Comparison of ENCODE assay signal across 34 cellular contexts in genomic region chr14:24693941-24694507, GRCh38.
A peak's percentile ranks its signal among the peaks of the same experiment; 100 is the strongest.
DNase-seq lines count a peak whose midpoint lies in the region; ATAC-seq and TF ChIP-seq lines count a peak whose summit lies in the region.
"Had no signal": no experiment of that assay in that cellular context is flagged by ENCODE, and none has a peak within 500 bp of the region (broad histone marks: within the 10 kb centered on the region; RNA-seq: fewer than 3 reads in every experiment).

No MANE protein-coding gene starts in this region.

- H3K9me3 ChIP-seq in CD8-positive, alpha-beta memory T cell (ENCODE audit: low read length): no peaks in the 10 kb centered on the region
- H3K9me3 ChIP-seq in A673 (ENCODE audit: low read depth, low read length, poor library complexity, severe bottlenecking): no peaks in the 10 kb centered on the region
- H3K9me3 ChIP-seq: esophagus squamous epithelium, psoas muscle had no signal

- no peaks in the 10 kb centered on the region for H3K9me3 Mint-ChIP-seq in activated T-cell treated with anti-CD3 and anti-CD28 coated beads, Interleukin-2, amount 50 U/mL, for 72 hours
- no peaks in the 10 kb centered on the region for H3K9me3 Mint-ChIP-seq in CD8-positive, alpha-beta memory T cell
- no peaks in the 10 kb centered on the region for H3K9me3 Mint-ChIP-seq in activated T-helper 1 cell treated with anti-CD3 and anti-CD28 coated beads, Interleukin-12 subunit alpha, Interleukin-12 subunit beta, Interleukin-2, Interleukin-4 antibody, amounts not matched to agents 30 ng/mL and 10 ng/mL and 1 ng/mL, durations not matched to agents 14 hours and 24 hours and 36 hours
- H3K9me3 Mint-ChIP-seq: activated naive CD4-positive, alpha-beta T cell treated with anti-CD3 and anti-CD28 coated beads, Interleukin-2, amount 50 U/mL, for 24 hours; mesothelial cell of epicardium; naive B cell had no signal

- H3K18ac ChIP-seq in mesendoderm (ENCODE audit: low read length): no peak overlapping the region

- no TSS peak for BruUV-seq in A673 (replicated peaks; lab: Mats Ljungman, UMichigan)

- H3K27ac Mint-ChIP-seq in activated T-cell treated with anti-CD3 and anti-CD28 coated beads, Interleukin-2, amount 50 U/mL, for 72 hours: peak overlapping the region; percentile 76
- H3K27ac Mint-ChIP-seq in CD8-positive, alpha-beta memory T cell: peak overlapping the region in 6 of 8 donors; percentile 43 to 91 (median 78)
- peak overlapping the region; percentile 87 for H3K27ac Mint-ChIP-seq in activated T-helper 1 cell treated with anti-CD3 and anti-CD28 coated beads, Interleukin-12 subunit alpha, Interleukin-12 subunit beta, Interleukin-2, Interleukin-4 antibody, amounts not matched to agents 30 ng/mL and 10 ng/mL and 1 ng/mL, durations not matched to agents 14 hours and 24 hours and 36 hours
- H3K27ac Mint-ChIP-seq: activated CD8-positive, alpha-beta memory T cell treated with anti-CD3 and anti-CD28 coated beads, Interleukin-2, amount 10 ng/mL, durations not matched to agents 7 days and 5 days; activated naive CD4-positive, alpha-beta T cell treated with anti-CD3 and anti-CD28 coated beads, Interleukin-2, amount 50 U/mL, for 24 hours; mesothelial cell of epicardium had no signal

- H3K4ac ChIP-seq in mesendoderm (ENCODE audit: low read depth, low read length): no peak overlapping the region

- DNase-seq in activated T-cell treated with anti-CD3 and anti-CD28 coated beads, Interleukin-2, amount 50 U/mL, for 72 hours: no peak
- no peak for DNase-seq in activated T-cell treated with anti-CD3 and anti-CD28 coated beads, Interleukin-2, amount 50 U/mL, for 48 hours
- DNase-seq in CD8-positive, alpha-beta memory T cell: no peak
- DNase-seq in activated T-helper 1 cell treated with anti-CD3 and anti-CD28 coated beads, Interleukin-12 subunit alpha, Interleukin-12 subunit beta, Interleukin-2, Interleukin-4 antibody, amounts not matched to agents 30 ng/mL and 10 ng/mL and 1 ng/mL, durations not matched to agents 14 hours and 24 hours and 36 hours (ENCODE audit: low spot score): no peak
- DNase-seq in mesendoderm (no peak), A673 (ENCODE audit: low spot score) (no peak), NCI-H526 treated with DMSO at 0.1 percent for 48 hours (lab: John Stamatoyannopoulos, UW) (no peak), hippocampal formation (lab: John Stamatoyannopoulos, UW) (no peak)
- DNase-seq: aorta; COR-L47; DMS53; effector memory CD4-positive, alpha-beta T cell; esophagus squamous epithelium; foreskin keratinocyte; HCEC 1CT; head of caudate nucleus; KBM-7; MM.1S; naive B cell; NCI-H2029; NCI-H345; NCI-H748 treated with DMSO at 0.1 percent for 48 hours; psoas muscle; Right ventricle myocardium superior; stimulated activated CD4-positive, alpha-beta T cell treated with anti-CD3 and anti-CD28 coated beads, Interleukin-15, amount 100 ng/mL, for 24 hours; stimulated activated CD4-positive, alpha-beta T cell treated with anti-CD3 and anti-CD28 coated beads, Interleukin-4, amount 100 ng/mL, for 4 hours; substantia nigra; trophoblast cell had no signal

- no peak for TF ChIP-seq CTCF in A673 (conservative IDR thresholded peaks at IDR 0.05; ENCODE audit: low read depth, low read length)

- peaks cover 5% of the 10 kb centered on the region for H3K27me3 Mint-ChIP-seq in activated T-cell treated with anti-CD3 and anti-CD28 coated beads, Interleukin-2, amount 50 U/mL, for 72 hours (ENCODE audit: low read depth)
- no peaks in the 10 kb centered on the region for H3K27me3 Mint-ChIP-seq in CD8-positive, alpha-beta memory T cell
- peaks cover 2% of the 10 kb centered on the region for H3K27me3 Mint-ChIP-seq in activated T-helper 1 cell treated with anti-CD3 and anti-CD28 coated beads, Interleukin-12 subunit alpha, Interleukin-12 subunit beta, Interleukin-2, Interleukin-4 antibody, amounts not matched to agents 30 ng/mL and 10 ng/mL and 1 ng/mL, durations not matched to agents 14 hours and 24 hours and 36 hours (ENCODE audit: insufficient read depth)
- H3K27me3 Mint-ChIP-seq: activated CD8-positive, alpha-beta memory T cell treated with anti-CD3 and anti-CD28 coated beads, Interleukin-2, amount 10 ng/mL, durations not matched to agents 7 days and 5 days; activated naive CD4-positive, alpha-beta T cell treated with anti-CD3 and anti-CD28 coated beads, Interleukin-2, amount 50 U/mL, for 24 hours; naive B cell had no signal

- H3K36me3 Mint-ChIP-seq in activated T-cell treated with anti-CD3 and anti-CD28 coated beads, Interleukin-2, amount 50 U/mL, for 72 hours (ENCODE audit: insufficient read depth in 2 of 2): no peaks in the 10 kb centered on the region
- no peaks in the 10 kb centered on the region for H3K36me3 Mint-ChIP-seq in CD8-positive, alpha-beta memory T cell
- peaks cover 2% of the 10 kb centered on the region for H3K36me3 Mint-ChIP-seq in activated T-helper 1 cell treated with anti-CD3 and anti-CD28 coated beads, Interleukin-12 subunit alpha, Interleukin-12 subunit beta, Interleukin-2, Interleukin-4 antibody, amounts not matched to agents 30 ng/mL and 10 ng/mL and 1 ng/mL, durations not matched to agents 14 hours and 24 hours and 36 hours (ENCODE audit: low read depth)
- H3K36me3 Mint-ChIP-seq: activated naive CD4-positive, alpha-beta T cell treated with anti-CD3 and anti-CD28 coated beads, Interleukin-2, amount 50 U/mL, for 24 hours; mesothelial cell of epicardium; naive B cell had no signal

- CTCF ChIA-PET in CD8-positive, alpha-beta memory T cell (lab: Charles Lee): interaction anchor here (1.1 to 2.8 kb wide), 4 partner anchors 12 to 20 kb away, joined by 3 to 20 read pairs (median 13); no protein-coding TSS in a partner anchor
- CTCF ChIA-PET in A673 (lab: Charles Lee): no interaction called here

- POLR2A ChIA-PET in CD8-positive, alpha-beta memory T cell (lab: Charles Lee): interaction anchor here (2.4 kb wide), 1 partner anchor 20 kb away, joined by 12 read pairs; no protein-coding TSS in a partner anchor
- POLR2A ChIA-PET in A673 (lab: Charles Lee; ENCODE audit: low non-redundant PET): no interaction called here

- no peaks in the 10 kb centered on the region for H3K79me2 ChIP-seq in mesendoderm (ENCODE audit: control insufficient read depth, insufficient read depth, low read length)

- H4K5ac ChIP-seq in mesendoderm (ENCODE audit: low read length): no peak overlapping the region

- no CpG with 5 or more reads among the region's 2 CpGs for WGBS in mesendoderm (ENCODE audit: extremely low coverage, insufficient coverage, low lambda C conversion rate)

- H3K23ac ChIP-seq in mesendoderm (ENCODE audit: low read length): no peak overlapping the region

- H3K4me3 ChIP-seq in CD8-positive, alpha-beta memory T cell (ENCODE audit: low read length): peak overlapping the region; percentile 12
- no peak overlapping the region for H3K4me3 ChIP-seq in mesendoderm (ENCODE audit: low read length)
- H3K4me3 ChIP-seq in A673 (ENCODE audit: low read depth, low read length, poor library complexity, severe bottlenecking): no peak overlapping the region
- H3K4me3 ChIP-seq: cardiac muscle cell, coronary artery, esophagus squamous epithelium, psoas muscle had no signal

- H3K27ac ChIP-seq in CD8-positive, alpha-beta memory T cell (ENCODE audit: low read depth, low read length): no peak overlapping the region
- H3K27ac ChIP-seq in mesendoderm (ENCODE audit: low read depth, low read length): no peak overlapping the region
- H3K27ac ChIP-seq in A673 (ENCODE audit: low read depth, low read length, poor library complexity, severe bottlenecking): no peak overlapping the region
- H3K27ac ChIP-seq: cardiac muscle cell, coronary artery, foreskin keratinocyte had no signal

- H3K9ac ChIP-seq in mesendoderm (ENCODE audit: low read length): no peak overlapping the region

- peaks cover 55% of the 10 kb centered on the region for H3K4me1 ChIP-seq in CD8-positive, alpha-beta memory T cell (ENCODE audit: insufficient read depth, low read length)
- H3K4me1 ChIP-seq in mesendoderm (ENCODE audit: control insufficient read depth, low read depth, low read length) (peaks cover 17% of the 10 kb centered on the region), A673 (ENCODE audit: insufficient read depth, low read length, poor library complexity, severe bottlenecking) (no peaks in the 10 kb centered on the region)
- H3K4me1 ChIP-seq: foreskin keratinocyte, psoas muscle had no signal

- H2BK120ac ChIP-seq in mesendoderm (ENCODE audit: low read depth, low read length): no peak overlapping the region

- H2AK5ac ChIP-seq in mesendoderm (ENCODE audit: low read length): no peak overlapping the region

- H3K4me1 Mint-ChIP-seq in activated T-cell treated with anti-CD3 and anti-CD28 coated beads, Interleukin-2, amount 50 U/mL, for 72 hours (ENCODE audit: low read depth): peaks cover 22% of the 10 kb centered on the region
- H3K4me1 Mint-ChIP-seq in CD8-positive, alpha-beta memory T cell: peaks cover 25 to 32% (median 28%) of the 10 kb centered on the region in 3 donors
- peaks cover 35% of the 10 kb centered on the region for H3K4me1 Mint-ChIP-seq in activated T-helper 1 cell treated with anti-CD3 and anti-CD28 coated beads, Interleukin-12 subunit alpha, Interleukin-12 subunit beta, Interleukin-2, Interleukin-4 antibody, amounts not matched to agents 30 ng/mL and 10 ng/mL and 1 ng/mL, durations not matched to agents 14 hours and 24 hours and 36 hours (ENCODE audit: low read depth)
- H3K4me1 Mint-ChIP-seq: mesothelial cell of epicardium had no signal

- no peak for ATAC-seq in activated T-cell treated with anti-CD3 and anti-CD28 coated beads, Interleukin-2, amount 50 U/mL, for 72 hours (replicated peaks in 1 of 2)
- ATAC-seq: foreskin keratinocyte, psoas muscle, SK-N-SH treated with all-trans-retinoic acid at 6 μM for 48 hours had no signal

- no peak overlapping the region for H4K8ac ChIP-seq in mesendoderm (ENCODE audit: low read depth, low read length)

- no peaks in the 10 kb centered on the region for H3K79me1 ChIP-seq in mesendoderm (ENCODE audit: low read length)

- no peak overlapping the region for H2BK15ac ChIP-seq in mesendoderm (replicated peaks; ENCODE audit: low read depth)

- no peaks in the 10 kb centered on the region for H3K27me3 ChIP-seq in CD8-positive, alpha-beta memory T cell (ENCODE audit: insufficient read depth, low read length, poor library complexity, severe bottlenecking)
- H3K27me3 ChIP-seq in mesendoderm (ENCODE audit: insufficient read depth, low read length, poor library complexity) (no peaks in the 10 kb centered on the region), A673 (replicated peaks; ENCODE audit: insufficient read depth, low read depth, low read length, poor library complexity) (peaks cover 25% of the 10 kb centered on the region)
- H3K27me3 ChIP-seq: cardiac muscle cell had no signal

- no peak overlapping the region for H3K4me2 ChIP-seq in mesendoderm (ENCODE audit: low read length)

- intact Hi-C loops in activated T-helper 1 cell treated with anti-CD3 and anti-CD28 coated beads, Interleukin-12 subunit alpha, Interleukin-12 subunit beta, Interleukin-2, Interleukin-4 antibody, amounts not matched to agents 30 ng/mL and 10 ng/mL and 1 ng/mL, durations not matched to agents 14 hours and 24 hours and 36 hours (cut with micrococcal nuclease): loop anchor here (1.0 to 5.0 kb wide), 7 partner anchors 15 to 212 kb away; partner anchors contain the start of gene GZMB
- intact Hi-C loops in A673 (cut with micrococcal nuclease; ENCODE audit: unreplicated experiment): no loop called here

- no peak overlapping the region for H3K56ac ChIP-seq in mesendoderm (ENCODE audit: low read length)

- peak overlapping the region; percentile 21 to 63 for H3K4me3 Mint-ChIP-seq in activated T-cell treated with anti-CD3 and anti-CD28 coated beads, Interleukin-2, amount 50 U/mL, for 72 hours
- H3K4me3 Mint-ChIP-seq in CD8-positive, alpha-beta memory T cell: peak overlapping the region in 4 of 7 donors; percentile 65 to 82 (median 78)
- H3K4me3 Mint-ChIP-seq in activated T-helper 1 cell treated with anti-CD3 and anti-CD28 coated beads, Interleukin-12 subunit alpha, Interleukin-12 subunit beta, Interleukin-2, Interleukin-4 antibody, amounts not matched to agents 30 ng/mL and 10 ng/mL and 1 ng/mL, durations not matched to agents 14 hours and 24 hours and 36 hours: no peak overlapping the region
- H3K4me3 Mint-ChIP-seq: mesothelial cell of epicardium had no signal

- no peaks in the 10 kb centered on the region for H3K36me3 ChIP-seq in CD8-positive, alpha-beta memory T cell (ENCODE audit: insufficient read depth, low read length)
- H3K36me3 ChIP-seq in mesendoderm (ENCODE audit: control insufficient read depth, insufficient read depth, low read length): no peaks in the 10 kb centered on the region
- H3K36me3 ChIP-seq in A673 (ENCODE audit: insufficient read depth, low read length, poor library complexity, severe bottlenecking): no peaks in the 10 kb centered on the region
- H3K36me3 ChIP-seq: cardiac muscle cell, esophagus squamous epithelium had no signal

- H2BK5ac ChIP-seq in mesendoderm (ENCODE audit: low read length): peak overlapping the region; percentile 9
